8 cellular contexts compared by ENCODE assay signal in the genomic region with DNA sequence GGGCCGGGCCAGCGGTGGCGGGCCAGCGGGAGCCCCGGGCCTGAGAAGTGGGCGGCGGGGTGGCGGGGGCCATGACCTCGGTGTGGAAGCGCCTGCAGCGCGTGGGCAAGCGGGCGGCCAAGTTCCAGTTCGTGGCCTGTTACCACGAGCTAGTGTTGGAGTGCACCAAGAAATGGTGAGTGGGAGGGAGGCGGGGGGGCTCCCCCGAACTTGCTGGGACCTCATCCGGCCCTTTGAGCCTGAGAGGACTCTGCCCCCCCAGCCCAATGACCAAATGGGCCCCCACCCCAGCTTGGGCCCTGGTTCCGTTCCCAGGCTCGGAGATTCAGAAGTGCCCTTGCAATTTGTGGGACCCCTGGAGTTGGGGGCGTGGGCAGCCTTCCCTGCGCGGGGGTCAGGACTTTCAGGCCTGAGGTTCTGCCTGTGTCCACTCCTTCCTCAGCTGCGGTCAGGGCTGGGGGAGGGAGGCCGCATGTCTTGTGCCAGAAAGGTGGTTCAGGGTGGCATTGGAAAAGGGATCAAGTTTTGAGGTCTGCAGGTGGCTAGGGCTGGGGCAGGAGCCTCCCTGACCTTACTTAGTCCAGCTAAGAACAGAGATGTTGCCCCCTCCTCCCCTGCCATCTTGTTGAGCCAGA. TPM values are rescaled to one million over a fixed set of nuclear protein-coding genes. Genes with fewer than 3 reads are reported as not detected.
DNase-seq lines count a peak whose midpoint lies in the region; ATAC-seq and TF ChIP-seq lines count a peak whose summit lies in the region.

No MANE protein-coding gene starts in this region.

- no peak for DNase-seq in CD14-positive monocyte (ENCODE audit: low spot score)
- no peak for DNase-seq in neural crest cell (ENCODE audit: low read depth, low spot score)
- DNase-seq in NCI-H1417 treated with DMSO at 0.1 percent for 48 hours (lab: John Stamatoyannopoulos, UW): no peak
- no peak for DNase-seq in activated effector memory CD4-positive, alpha-beta T cell treated with Interleukin-2 at 50 U/mL for 16 hours
- DNase-seq in NCI-H2227 (lab: John Stamatoyannopoulos, UW; ENCODE audit: unreplicated experiment): no peak

- ATAC-seq in HG03457 (IDR thresholded peaks at IDR 0.05; ENCODE audit: unreplicated experiment): no peak

- H3K4me1 ChIP-seq in OCI-LY1 (ENCODE audit: insufficient read depth, low read length, severe bottlenecking): peaks cover 42% of the 10 kb centered on the region
- H3K4me1 ChIP-seq in ectodermal cell (ENCODE audit: control insufficient read depth, insufficient read depth, low read length): peaks cover 16% of the 10 kb centered on the region

- H3K4me3 ChIP-seq in OCI-LY1 (ENCODE audit: low read depth, low read length, poor library complexity, severe bottlenecking) (peak overlapping the region; percentile 54), ectodermal cell (ENCODE audit: insufficient read depth, low read depth, low read length) (peak overlapping the region; percentile 27)

- H3K9me2 ChIP-seq in OCI-LY1 (ENCODE audit: low read depth, low read length): no peaks in the 10 kb centered on the region

- no peak overlapping the region for H3K27ac ChIP-seq in OCI-LY1 (ENCODE audit: low read depth, low read length, poor library complexity, severe bottlenecking)
- no peak overlapping the region for H3K27ac ChIP-seq in ectodermal cell (ENCODE audit: insufficient read depth, low read depth, low read length, poor library complexity, severe bottlenecking)

- H3K36me3 Mint-ChIP-seq in CD14-positive monocyte: peaks cover 28 to 43% of the 10 kb centered on the region in 2 donors
- peaks cover 5% of the 10 kb centered on the region for H3K36me3 Mint-ChIP-seq in neural crest cell (ENCODE audit: low read depth)

- H4K20me1 ChIP-seq in OCI-LY1 (ENCODE audit: insufficient read depth, low read length): no peaks in the 10 kb centered on the region

- peak overlapping the region; percentile 63 for H3K4me2 ChIP-seq in OCI-LY1 (ENCODE audit: low read length)

- H3K4me3 Mint-ChIP-seq in CD14-positive monocyte (peak overlapping the region; percentile 90 to 95), neural crest cell (peak overlapping the region; percentile 65)

- H3K9me3 Mint-ChIP-seq in CD14-positive monocyte (peaks cover 0 to 2% (median 0%) of the 10 kb centered on the region in 7 donors), neural crest cell (no peaks in the 10 kb centered on the region)

- H3K27ac Mint-ChIP-seq in CD14-positive monocyte (peak overlapping the region; percentile 93 to 97 (median 95)), neural crest cell (ENCODE audit: unreplicated experiment) (no peak overlapping the region)

- H3K27me3 Mint-ChIP-seq in CD14-positive monocyte (ENCODE audit: low read depth in 3 of 3) (no peaks in the 10 kb centered on the region), neural crest cell (ENCODE audit: low read depth) (peaks cover 26% of the 10 kb centered on the region)

- H3K4me1 Mint-ChIP-seq in CD14-positive monocyte (peaks cover 56% of the 10 kb centered on the region), neural crest cell (peaks cover 52% of the 10 kb centered on the region)

- intact Hi-C loops in CD14-positive monocyte (cut with micrococcal nuclease): loop anchor here (5.0 to 10.0 kb wide), 2 partner anchors 36 to 552 kb away; partner anchors contain the start of genes MAP3K11 (in 1 of the 2) and SNX15 (in 1 of the 2)

- no peak overlapping the region for H2AFZ ChIP-seq in OCI-LY1 (ENCODE audit: low read length)

- H3K27me3 ChIP-seq in OCI-LY1 (ENCODE audit: insufficient read depth, low read length) (peaks cover 5% of the 10 kb centered on the region; the same call in 1 of the 2 replicates), ectodermal cell (ENCODE audit: control insufficient read depth, insufficient read depth, low read length, poor library complexity, severe bottlenecking) (peaks cover 42% of the 10 kb centered on the region)

- H3K36me3 ChIP-seq in OCI-LY1 (ENCODE audit: insufficient read depth, low read length) (no peaks in the 10 kb centered on the region; the same call in 1 of the 2 replicates), ectodermal cell (ENCODE audit: control insufficient read depth, insufficient read depth, low read length) (no peaks in the 10 kb centered on the region)

- no peaks in the 10 kb centered on the region; the same call in 1 of the 2 replicates for H3F3A ChIP-seq in OCI-LY1 (ENCODE audit: insufficient read depth, low read length)

- peak overlapping the region; percentile 48; the same call in 1 of the 2 replicates for H3K9ac ChIP-seq in OCI-LY1 (ENCODE audit: low read length)

- TF ChIP-seq CTCF in CD14-positive monocyte (IDR thresholded peaks at IDR 0.05) (no peak), OCI-LY1 (IDR thresholded peaks at IDR 0.05; ENCODE audit: low read length) (no peak), neural crest cell (conservative IDR thresholded peaks at IDR 0.05) (no peak)

- no peaks in the 10 kb centered on the region for H3K79me2 ChIP-seq in OCI-LY1 (ENCODE audit: insufficient read depth, low read length)

- WGBS in ectodermal cell, 2 experiments: 31 to 32% methylated on average over 26 of the region's 26 CpGs

- H3K9me3 ChIP-seq in OCI-LY1 (ENCODE audit: low read length) (no peaks in the 10 kb centered on the region), ectodermal cell (ENCODE audit: control insufficient read depth, low read length) (no peaks in the 10 kb centered on the region)

RNA-seq across cellular contexts. Expression of gene EHBP1L1, which starts 0.5 kb away (rescaled TPM):
- 10 to 100 TPM; 29.6 to 42.6 TPM for polyA plus RNA-seq in CD14-positive monocyte
- 5.0 TPM for polyA plus RNA-seq in ectodermal cell (2013, experiment 1 of 4)
- polyA plus RNA-seq in ectodermal cell (2013, experiment 2 of 4): 6.8 TPM
- 5.3 TPM for polyA plus RNA-seq in ectodermal cell (2013, experiment 3 of 4)
- polyA plus RNA-seq in ectodermal cell (2013, experiment 4 of 4): 7.5 TPM
- total RNA-seq in neural crest cell: 13.6 and 15.3 TPM in 2 replicates

RNA-seq across cellular contexts. Expression of gene FAM89B, which starts 4.0 kb away (rescaled TPM):
- polyA plus RNA-seq in CD14-positive monocyte: 100 to 1,000 TPM in 1 of 2 donors, 10 to 100 TPM in 1; 70.8 to 139 TPM
- polyA plus RNA-seq in ectodermal cell (2013, experiment 1 of 4): 38.9 TPM
- 37.2 TPM for polyA plus RNA-seq in ectodermal cell (2013, experiment 2 of 4)
- polyA plus RNA-seq in ectodermal cell (2013, experiment 3 of 4): 35.1 TPM
- 41.0 TPM for polyA plus RNA-seq in ectodermal cell (2013, experiment 4 of 4)
- total RNA-seq in neural crest cell: 82.4 and 86.3 TPM in 2 replicates

RNA-seq across cellular contexts. Expression of gene ZNRD2, which starts 6.1 kb away (rescaled TPM):
- 10 to 100 TPM; 48.5 to 56.2 TPM for polyA plus RNA-seq in CD14-positive monocyte
- polyA plus RNA-seq in ectodermal cell (2013, experiment 1 of 4): 38.2 TPM
- polyA plus RNA-seq in ectodermal cell (2013, experiment 2 of 4): 41.3 TPM
- polyA plus RNA-seq in ectodermal cell (2013, experiment 3 of 4): 33.5 TPM
- 38.4 TPM for polyA plus RNA-seq in ectodermal cell (2013, experiment 4 of 4)
- total RNA-seq in neural crest cell: 32.2 and 33.2 TPM in 2 replicates

RNA-seq across cellular contexts. Expression of gene LTBP3, which starts 18.2 kb away (rescaled TPM):
- polyA plus RNA-seq in CD14-positive monocyte: 1 to 10 TPM; 3.4 to 4.6 TPM
- polyA plus RNA-seq in ectodermal cell (2013, experiment 1 of 4): 9.3 TPM
- polyA plus RNA-seq in ectodermal cell (2013, experiment 2 of 4): 11.2 TPM
- polyA plus RNA-seq in ectodermal cell (2013, experiment 3 of 4): 15.5 TPM
- polyA plus RNA-seq in ectodermal cell (2013, experiment 4 of 4): 13.8 TPM
- total RNA-seq in neural crest cell: 21.0 and 22.5 TPM in 2 replicates

RNA-seq across cellular contexts. Expression of gene KCNK7, which starts 19.3 kb away (rescaled TPM):
- not detected for polyA plus RNA-seq in CD14-positive monocyte
- not detected for polyA plus RNA-seq in ectodermal cell (2013, experiment 1 of 4)
- polyA plus RNA-seq in ectodermal cell (2013, experiment 2 of 4): 0.30 TPM
- 0.27 TPM for polyA plus RNA-seq in ectodermal cell (2013, experiment 3 of 4)
- polyA plus RNA-seq in ectodermal cell (2013, experiment 4 of 4): 0.16 TPM
- 1.0 and 1.1 TPM in 2 replicates for total RNA-seq in neural crest cell
